14 cellular contexts compared by ENCODE assay signal in genomic region chr7:5231116-5231515, GRCh38. TPM values are rescaled to one million over a fixed set of nuclear protein-coding genes. Genes with fewer than 3 reads are reported as not detected.
DNase-seq lines count a peak whose midpoint lies in the region; ATAC-seq and TF ChIP-seq lines count a peak whose summit lies in the region.
"Had no signal": no experiment of that assay in that cellular context is flagged by ENCODE, and none has a peak within 500 bp of the region (broad histone marks: within the 10 kb centered on the region; RNA-seq: fewer than 3 reads in every experiment).

No MANE protein-coding gene starts in this region.

- H3K36me3 Mint-ChIP-seq in natural killer cell (peaks cover 17% of the 10 kb centered on the region), memory B cell (peaks cover 21% of the 10 kb centered on the region)
- peaks cover 6% of the 10 kb centered on the region for H3K36me3 Mint-ChIP-seq in natural killer cell treated with Interleukin-12 subunit alpha and Interleukin-12 subunit beta and Interleukin-15 and Interleukin-18, amount 100 ng/mL, for 72 hours
- peaks cover 6% of the 10 kb centered on the region for H3K36me3 Mint-ChIP-seq in activated naive CD8-positive, alpha-beta T cell

- H3K27me3 Mint-ChIP-seq in natural killer cell (ENCODE audit: low read depth in 2 of 2) (peaks cover 0 to 2% of the 10 kb centered on the region in 2 donors), memory B cell (peaks cover 2% of the 10 kb centered on the region)
- no peaks in the 10 kb centered on the region for H3K27me3 Mint-ChIP-seq in natural killer cell treated with Interleukin-12 subunit alpha and Interleukin-12 subunit beta and Interleukin-15 and Interleukin-18, amount 100 ng/mL, for 72 hours
- no peaks in the 10 kb centered on the region for H3K27me3 Mint-ChIP-seq in activated naive CD8-positive, alpha-beta T cell

- H3K4me3 Mint-ChIP-seq in natural killer cell (no peak overlapping the region), memory B cell (peak overlapping the region; percentile 78)
- no peak overlapping the region for H3K4me3 Mint-ChIP-seq in natural killer cell treated with Interleukin-12 subunit alpha and Interleukin-12 subunit beta and Interleukin-15 and Interleukin-18, amount 100 ng/mL, for 72 hours
- peak overlapping the region; percentile 52 for H3K4me3 Mint-ChIP-seq in activated naive CD8-positive, alpha-beta T cell
- H3K4me3 Mint-ChIP-seq: nephron had no signal

- ATAC-seq in natural killer cell (no peak), memory B cell (ENCODE audit: low read depth) (peak; percentile 13), HG03039 (IDR thresholded peaks at IDR 0.05; ENCODE audit: unreplicated experiment) (no peak)
- ATAC-seq in natural killer cell treated with Interleukin-12 subunit alpha and Interleukin-12 subunit beta and Interleukin-15 and Interleukin-18, amount 100 ng/mL, for 72 hours: no peak

- TF ChIP-seq CTCF in natural killer cell (IDR thresholded peaks at IDR 0.05): no peak

- H3K9me3 Mint-ChIP-seq in natural killer cell (no peaks in the 10 kb centered on the region), memory B cell (no peaks in the 10 kb centered on the region)
- no peaks in the 10 kb centered on the region for H3K9me3 Mint-ChIP-seq in natural killer cell treated with Interleukin-12 subunit alpha and Interleukin-12 subunit beta and Interleukin-15 and Interleukin-18, amount 100 ng/mL, for 72 hours
- no peaks in the 10 kb centered on the region for H3K9me3 Mint-ChIP-seq in activated naive CD8-positive, alpha-beta T cell (ENCODE audit: low read depth)
- H3K9me3 Mint-ChIP-seq: nephron had no signal

- DNase-seq in natural killer cell (no peak), memory B cell (ENCODE audit: low spot score in 2 of 2) (no peak), Ammon's horn (ENCODE audit: low spot score) (no peak), NOMO-1 (lab: John Stamatoyannopoulos, UW; ENCODE audit: unreplicated experiment in 2 of 2) (no peak)
- DNase-seq in natural killer cell treated with Interleukin-12 subunit alpha and Interleukin-12 subunit beta and Interleukin-15 and Interleukin-18, amount 100 ng/mL, for 72 hours (ENCODE audit: low spot score): no peak
- DNase-seq in stimulated activated CD4-positive, alpha-beta T cell treated with anti-CD3 and anti-CD28 coated beads, Interleukin-2, amount 100 ng/mL, for 24 hours: no peak
- DNase-seq: activated gamma-delta T cell, glutamatergic neuron, NCI-H187 treated with DMSO at 0.1 percent for 48 hours, NCI-H69, SJCRH30 had no signal

- H3K27ac Mint-ChIP-seq in natural killer cell: peak overlapping the region; percentile 43 to 65
- peak overlapping the region in 1 of 2 donors; percentile 60 for H3K27ac Mint-ChIP-seq in natural killer cell treated with Interleukin-12 subunit alpha and Interleukin-12 subunit beta and Interleukin-15 and Interleukin-18, amount 100 ng/mL, for 72 hours
- no peak overlapping the region for H3K27ac Mint-ChIP-seq in activated naive CD8-positive, alpha-beta T cell
- peak overlapping the region; percentile 99 for H3K27ac Mint-ChIP-seq in memory B cell

- peaks cover 16 to 22% of the 10 kb centered on the region in 2 donors for H3K4me1 Mint-ChIP-seq in natural killer cell
- peaks cover 8% of the 10 kb centered on the region in 2 donors for H3K4me1 Mint-ChIP-seq in natural killer cell treated with Interleukin-12 subunit alpha and Interleukin-12 subunit beta and Interleukin-15 and Interleukin-18, amount 100 ng/mL, for 72 hours (ENCODE audit: low read depth in 2 of 2)
- H3K4me1 Mint-ChIP-seq in activated naive CD8-positive, alpha-beta T cell (ENCODE audit: low read depth): peaks cover 44% of the 10 kb centered on the region
- H3K4me1 Mint-ChIP-seq in memory B cell: peaks cover 48% of the 10 kb centered on the region
- H3K4me1 Mint-ChIP-seq: nephron had no signal

- intact Hi-C loops in natural killer cell (cut with micrococcal nuclease): no loop called here

RNA-seq across cellular contexts. Expression of gene WIPI2, which starts 41.1 kb away (rescaled TPM):
- 100 to 1,000 TPM; 103 to 123 (median 107) TPM for total RNA-seq in natural killer cell
- total RNA-seq in natural killer cell treated with Interleukin-12 subunit alpha and Interleukin-12 subunit beta and Interleukin-15 and Interleukin-18, amount 100 ng/mL, for 72 hours: 10 to 100 TPM; 41.9 to 45.1 TPM

RNA-seq across cellular contexts. Expression of gene SLC29A4, which starts 51.6 kb away (rescaled TPM):
- under 1 TPM; 0.16 to 0.95 (median 0.40) TPM for total RNA-seq in natural killer cell
- total RNA-seq in natural killer cell treated with Interleukin-12 subunit alpha and Interleukin-12 subunit beta and Interleukin-15 and Interleukin-18, amount 100 ng/mL, for 72 hours: under 1 TPM; 0.11 to 0.52 TPM

Comparison
In these comparisons a context has a peak if more than half of its experiments do, and no peak if none do; other contexts are left out.
1. H3K4me3 Mint-ChIP-seq: peak in activated naive CD8-positive, alpha-beta T cell (single experiment) and memory B cell (single experiment); none in natural killer cell (single experiment) and natural killer cell treated with Interleukin-12 subunit alpha and Interleukin-12 subunit beta and Interleukin-15 and Interleukin-18, amount 100 ng/mL, for 72 hours (single experiment).